Comparison of ENCODE assay signal across 15 cellular contexts in the genomic region with DNA sequence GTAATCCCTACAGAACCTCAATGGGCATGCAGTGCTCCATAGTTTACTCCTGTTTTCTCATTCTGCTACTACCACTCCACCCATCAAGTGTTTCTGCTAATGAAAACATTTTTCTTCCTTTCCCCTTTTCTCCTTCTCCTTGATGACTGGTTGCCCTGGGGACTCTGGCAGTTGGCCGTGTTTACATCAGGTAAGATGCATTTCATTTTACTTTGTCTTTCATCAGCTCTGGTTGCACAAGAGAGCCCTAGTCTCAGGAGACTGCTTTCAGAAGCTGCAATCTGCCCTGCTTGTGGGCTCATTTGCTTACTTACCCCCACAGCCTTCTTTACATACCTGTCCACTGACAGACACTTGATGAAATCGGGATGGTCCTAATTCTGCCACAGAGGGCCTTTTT. TPM values are rescaled to one million over a fixed set of nuclear protein-coding genes. Genes with fewer than 3 reads are reported as not detected.
DNase-seq lines count a peak whose midpoint lies in the region; ATAC-seq, FAIRE-seq and TF ChIP-seq lines count a peak whose summit lies in the region.
"Had no signal": no experiment of that assay in that cellular context is flagged by ENCODE, and none has a peak within 500 bp of the region (broad histone marks: within the 10 kb centered on the region; RNA-seq: fewer than 3 reads in every experiment).

No MANE protein-coding gene starts in this region.

- DNase-seq in H4 (ENCODE audit: low spot score) (peak; percentile 29), NCI-H460 (ENCODE audit: extremely low read depth, low read depth) (peak; percentile 98), dedifferentiated amniotic fluid mesenchymal stem cell (ENCODE audit: extremely low spot score) (peak; percentile 65), GM12891 (ENCODE audit: insufficient read length, low spot score) (no peak)
- DNase-seq: activated CD8-positive, alpha-beta T cell treated with anti-CD3 and anti-CD28 coated beads, Interleukin-2, amount 10 ng/mL, durations not matched to agents 7 days and 5 days; left lung; NCI-H146; spleen had no signal

- no peak overlapping the region for H2AFZ ChIP-seq in parathyroid adenoma

- TF ChIP-seq POLR2A in GM12891 (IDR thresholded peaks at IDR 0.05; ENCODE audit: low read depth, low read length), result no peak

- no peak for TF ChIP-seq CTCF in parathyroid adenoma (IDR thresholded peaks at IDR 0.05)

- H3K36me3 ChIP-seq in parathyroid adenoma (ENCODE audit: control insufficient read depth, insufficient read depth, low read length), result no peaks in the 10 kb centered on the region

- H3K9me3 ChIP-seq in parathyroid adenoma (ENCODE audit: control insufficient read depth, low read length), result no peaks in the 10 kb centered on the region
- H3K9me3 ChIP-seq: left lung, Peyer's patch, spleen had no signal

- H3K9ac ChIP-seq in parathyroid adenoma, result no peak overlapping the region

- no peak for FAIRE-seq in GM12891 (lab: Jason Lieb, UNC)
- FAIRE-seq: H54 had no signal

- H3K27ac ChIP-seq in parathyroid adenoma, result no peak overlapping the region
- H3K27ac ChIP-seq: Peyer's patch, spleen had no signal

- peak overlapping the region; percentile 19 for H3K4me2 ChIP-seq in parathyroid adenoma (ENCODE audit: low read length)

- H3K79me2 ChIP-seq in parathyroid adenoma, result peaks cover 10% of the 10 kb centered on the region

- no peak for ATAC-seq in HG02884 (IDR thresholded peaks at IDR 0.05; ENCODE audit: unreplicated experiment)
- ATAC-seq in HG03457 (IDR thresholded peaks at IDR 0.05; ENCODE audit: unreplicated experiment), result no peak
- ATAC-seq: activated CD8-positive, alpha-beta T cell treated with anti-CD3 and anti-CD28 coated beads, Interleukin-2, amount 10 ng/mL, durations not matched to agents 7 days and 5 days; activated naive CD4-positive, alpha-beta T cell treated with anti-CD3 and anti-CD28 coated beads, Interleukin-2, amount 50 U/mL, for 72 hours; left lung had no signal

- H3K4me1 ChIP-seq in parathyroid adenoma, result no peaks in the 10 kb centered on the region
- H3K4me1 ChIP-seq: Peyer's patch had no signal

- H3K4me3 ChIP-seq in parathyroid adenoma (ENCODE audit: low read depth, low read length), result no peak overlapping the region
- H3K4me3 ChIP-seq: left lung, Peyer's patch, spleen had no signal

- no peaks in the 10 kb centered on the region for H3K27me3 ChIP-seq in parathyroid adenoma (ENCODE audit: control insufficient read depth, insufficient read depth, low read length)
- H3K27me3 ChIP-seq: left lung, Peyer's patch, spleen had no signal

TF ChIP-seq in GM12891, 5 proteins besides CTCF, POLR2A, EP300 and RAD21:
- TF ChIP-seq POLR2AphosphoS5 (IDR thresholded peaks at IDR 0.05; ENCODE audit: low read depth, low read length), result no peak
- TF ChIP-seq PAX5 (IDR thresholded peaks at IDR 0.05; ENCODE audit: insufficient read depth, low read length, severe bottlenecking), result no peak
- no peak for TF ChIP-seq TAF1 (IDR thresholded peaks at IDR 0.05; ENCODE audit: low read depth, low read length)
- TF ChIP-seq SPI1 (IDR thresholded peaks at IDR 0.05; ENCODE audit: low read depth, low read length), result no peak
- TF ChIP-seq POU2F2 (IDR thresholded peaks at IDR 0.05; ENCODE audit: low read depth, low read length), result no peak

RNA-seq across cellular contexts. Expression of a gene that starts 19.6 kb away (rescaled TPM):
- total RNA-seq in H4 (2014; rRNA removed; shearing (Covaris generic)), result 3.8 and 4.9 TPM in 2 replicates
- 31.3 and 37.3 TPM in 2 replicates for total RNA-seq in NCI-H460 (2014; rRNA removed; shearing (Covaris generic))
- polyA plus RNA-seq in NCI-H460 (2014; cell fraction: nucleus; rRNA removed), result 47.6 and 56.4 TPM in 2 replicates
- 15.7 TPM for polyA plus RNA-seq in GM12891 (2012; ENCODE audit: low read depth, missing spikeins)

RNA-seq across cellular contexts. Expression of a gene that starts 32.5 kb away (rescaled TPM):
- 16.5 and 17.7 TPM in 2 replicates for total RNA-seq in H4 (2014; rRNA removed; shearing (Covaris generic))
- total RNA-seq in NCI-H460 (2014; rRNA removed; shearing (Covaris generic)), result 46.8 and 53.3 TPM in 2 replicates
- 23.4 and 41.1 TPM in 2 replicates for polyA plus RNA-seq in NCI-H460 (2014; cell fraction: nucleus; rRNA removed)
- 14.4 TPM for polyA plus RNA-seq in GM12891 (2012; ENCODE audit: low read depth, missing spikeins)

RNA-seq across cellular contexts. Expression of a gene that starts 52.2 kb away (rescaled TPM):
- not detected in 2 replicates for total RNA-seq in H4 (2014; rRNA removed; shearing (Covaris generic))
- total RNA-seq in NCI-H460 (2014; rRNA removed; shearing (Covaris generic)), result not detected in 2 replicates
- polyA plus RNA-seq in NCI-H460 (2014; cell fraction: nucleus; rRNA removed), result 0.07 and 0.13 TPM in 2 replicates
- polyA plus RNA-seq in GM12891 (2012; ENCODE audit: low read depth, missing spikeins), result not detected
- total RNA-seq: activated CD8-positive, alpha-beta T cell treated with anti-CD3 and anti-CD28 coated beads, Interleukin-2, amount 10 ng/mL, durations not matched to agents 7 days and 5 days; activated naive CD4-positive, alpha-beta T cell treated with anti-CD3 and anti-CD28 coated beads, Interleukin-2, amount 50 U/mL, for 72 hours; Peyer's patch; spleen had no signal
- polyA plus RNA-seq: neural cell, spleen had no signal
